ENCODE assay signal across 8 cellular contexts in genomic region chr1:153545067-153546055, GRCh38.
DNase-seq lines count a peak whose midpoint lies in the region; ATAC-seq, FAIRE-seq and TF ChIP-seq lines count a peak whose summit lies in the region.

Gene S100A4, minus strand, starts transcription at chr1:153545806. Its CDS starts 1,012 bp downstream, at chr1:153544794.

- ATAC-seq in GM19351 (IDR thresholded peaks at IDR 0.05; ENCODE audit: unreplicated experiment) = no peak

- H3K4me1 ChIP-seq in NT2/D1 (ENCODE audit: insufficient read depth, insufficient read length) = peaks cover 41% of the 10 kb centered on the region

- TF ChIP-seq CTCF in GM12875 (IDR thresholded peaks at IDR 0.05; ENCODE audit: borderline replicate concordance, insufficient read depth, low read depth, low read length) = no peak

- peaks cover 5% of the 10 kb centered on the region for H3K36me3 ChIP-seq in NT2/D1 (ENCODE audit: insufficient read depth, insufficient read length, low read length)

- FAIRE-seq in endometrium (lab: Jason Lieb, UNC) = peak; percentile 79

- peak; percentile 80 for DNase-seq in HS-27A (ENCODE audit: low read depth)
- peak; percentile 80 for DNase-seq in NT2/D1 (ENCODE audit: low read depth, low spot score)
- peak; percentile 74 to 84 for DNase-seq in activated CD8-positive, alpha-beta memory T cell treated with anti-CD3 and anti-CD28 coated beads for 4 hours (ENCODE audit: low read depth in 2 of 2)
- peak; percentile 9 for DNase-seq in midbrain (lab: John Stamatoyannopoulos, UW)
- peak; percentile 84 to 93 for DNase-seq in stimulated activated CD8-positive, alpha-beta memory T cell treated with anti-CD3 and anti-CD28 coated beads, Interleukin-15, amount 100 ng/mL, for 48 hours (ENCODE audit: low read depth in 2 of 2)

- H3K9ac ChIP-seq in NT2/D1 (ENCODE audit: insufficient read length, low read depth) = peak within 1 kb of the TSS; percentile 68

- H3K4me3 ChIP-seq in GM12875 (ENCODE audit: low read depth, low read length) = peak within 1 kb of the TSS; percentile 16
- H3K4me3 ChIP-seq in NT2/D1 (ENCODE audit: insufficient read length, low read depth) = no peak within 1 kb of the TSS

- no peaks in the 10 kb centered on the region for H3K27me3 ChIP-seq in NT2/D1 (ENCODE audit: insufficient read depth, insufficient read length)

- peaks cover 11% of the 10 kb centered on the region; the same call in 1 of the 2 replicates for H3K9me3 ChIP-seq in NT2/D1 (ENCODE audit: insufficient read depth, low read length)

Comparison
In these comparisons a context has a peak if more than half of its experiments do, and no peak if none do; other contexts are left out.
1. DNase-seq: peak in every context shown above with its lines; median percentile 88 in stimulated activated CD8-positive, alpha-beta memory T cell treated with anti-CD3 and anti-CD28 coated beads, Interleukin-15, amount 100 ng/mL, for 48 hours; 80 in HS-27A; 80 in NT2/D1; 79 in activated CD8-positive, alpha-beta memory T cell treated with anti-CD3 and anti-CD28 coated beads for 4 hours; 9 in midbrain.